ENCODE assay signal across 8 cellular contexts in the genomic region with DNA sequence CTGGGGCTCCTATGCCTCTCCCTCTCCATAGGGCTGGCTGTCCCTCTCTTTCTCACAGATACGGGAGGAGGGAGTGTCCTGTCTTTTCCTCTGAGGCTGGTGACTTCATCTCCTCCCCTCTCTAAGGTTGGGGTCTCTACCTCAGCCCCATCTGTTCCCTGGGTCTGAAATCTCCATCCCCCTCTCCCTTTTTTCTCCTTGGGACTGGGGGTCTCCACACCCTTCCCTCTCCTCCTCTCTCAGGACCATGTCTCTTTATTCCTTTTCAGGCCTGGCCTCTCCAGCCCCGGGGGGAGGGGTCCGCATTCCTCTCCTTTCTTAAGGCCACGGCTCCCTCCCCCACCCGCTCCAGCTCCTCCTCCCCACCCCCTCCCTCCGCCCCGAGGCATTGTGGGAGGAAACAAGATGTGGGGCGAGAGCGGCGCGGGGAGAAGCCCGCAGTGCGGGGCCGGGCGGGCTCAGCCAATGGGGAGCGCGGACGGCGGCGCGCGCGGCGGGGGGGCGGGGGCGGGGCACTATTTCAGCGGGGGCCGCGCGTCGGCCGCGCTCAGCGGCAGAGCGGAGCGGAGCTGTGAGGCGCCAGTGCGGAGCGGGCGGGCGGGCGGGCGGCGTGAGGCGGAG. TPM values are rescaled to one million over a fixed set of nuclear protein-coding genes. Genes with fewer than 3 reads are reported as not detected.
A peak's percentile ranks its signal among the peaks of the same experiment; 100 is the strongest.
DNase-seq lines count a peak whose midpoint lies in the region; ATAC-seq and TF ChIP-seq lines count a peak whose summit lies in the region.

TSS of gene DYNLL2 (plus strand) at position 550 of the 621 bp plus-strand sequence. CDS start 3,672 bp downstream, outside the sequence.

- H3K4me1 ChIP-seq in breast epithelium (peaks cover 4 to 13% of the 10 kb centered on the region in 2 donors), iPS-20b (ENCODE audit: insufficient read depth, low read length) (peaks cover 29% of the 10 kb centered on the region)

- intact Hi-C loops in breast epithelium (cut with DNase I; ENCODE audit: low total_unique reads): no loop called here

- TF ChIP-seq CTCF in 22Rv1 (IDR thresholded peaks at IDR 0.05): no peak
- TF ChIP-seq CTCF in WERI-Rb-1 (IDR thresholded peaks at IDR 0.05; ENCODE audit: low read depth, low read length): no peak
- no peak for TF ChIP-seq CTCF in breast epithelium (IDR thresholded peaks at IDR 0.05)

- no peaks in the 10 kb centered on the region for H3K27me3 ChIP-seq in WERI-Rb-1 (ENCODE audit: insufficient read depth, low read depth, severe bottlenecking)
- H3K27me3 ChIP-seq in breast epithelium: no peaks in the 10 kb centered on the region
- no peaks in the 10 kb centered on the region for H3K27me3 ChIP-seq in iPS-20b (ENCODE audit: insufficient read depth, low read length)

- H3K27ac ChIP-seq in 22Rv1 (peak within 1 kb of the TSS; percentile 79), WERI-Rb-1 (peak within 1 kb of the TSS; percentile 95), breast epithelium (peak within 1 kb of the TSS; percentile 93 to 96), iPS-20b (ENCODE audit: low read length) (peak within 1 kb of the TSS; percentile 65), skin epidermis (peak within 1 kb of the TSS; percentile 55 to 97 (median 91))

- H3K36me3 ChIP-seq in WERI-Rb-1 (peaks cover 35% of the 10 kb centered on the region), breast epithelium (no peaks in the 10 kb centered on the region), iPS-20b (ENCODE audit: insufficient read depth, low read depth, low read length) (peaks cover 33% of the 10 kb centered on the region)

- ATAC-seq in GM18861 (IDR thresholded peaks at IDR 0.05; ENCODE audit: unreplicated experiment) (peak; percentile 37), HG03097 (IDR thresholded peaks at IDR 0.05; ENCODE audit: low FRiP score, unreplicated experiment) (peak; percentile 49)

- DNase-seq in NCI-H2171 treated with DMSO at 0.1 percent for 48 hours (lab: John Stamatoyannopoulos, UW): peak; percentile 93
- peak; percentile 99 for DNase-seq in WERI-Rb-1
- peak; percentile 89 to 91 for DNase-seq in breast epithelium (ENCODE audit: low spot score in 2 of 2)

- H3K9ac ChIP-seq in iPS-20b (ENCODE audit: low read depth, low read length): peak within 1 kb of the TSS; percentile 84

- peak within 1 kb of the TSS; percentile 85 for H3K4me3 ChIP-seq in WERI-Rb-1 (ENCODE audit: low read depth, low read length)
- H3K4me3 ChIP-seq in breast epithelium: peak within 1 kb of the TSS; percentile 93 to 98 (median 97)
- peak within 1 kb of the TSS; percentile 95 for H3K4me3 ChIP-seq in iPS-20b (ENCODE audit: low read length)
- peak within 1 kb of the TSS; percentile 87 to 100 (median 97) for H3K4me3 ChIP-seq in skin epidermis

- TF ChIP-seq POLR2A in breast epithelium (IDR thresholded peaks at IDR 0.05): no peak

- H3K9me3 ChIP-seq in WERI-Rb-1 (ENCODE audit: severe bottlenecking) (no peaks in the 10 kb centered on the region), breast epithelium (no peaks in the 10 kb centered on the region), iPS-20b (ENCODE audit: insufficient read depth, low read depth, low read length) (no peaks in the 10 kb centered on the region)

RNA-seq across cellular contexts. Expression of gene DYNLL2, which starts in this region (rescaled TPM):
- 10 to 100 TPM; 18.4 to 20.3 (median 19.7) TPM for total RNA-seq in breast epithelium

Comparison
In these comparisons a context has a peak if more than half of its experiments do, and no peak if none do; other contexts are left out.
1. Peak in every context shown above with its lines: DNase-seq, ATAC-seq, H3K4me3 ChIP-seq and H3K27ac ChIP-seq.